Comparison of ENCODE assay signal across 1 cellular context in the genomic region with DNA sequence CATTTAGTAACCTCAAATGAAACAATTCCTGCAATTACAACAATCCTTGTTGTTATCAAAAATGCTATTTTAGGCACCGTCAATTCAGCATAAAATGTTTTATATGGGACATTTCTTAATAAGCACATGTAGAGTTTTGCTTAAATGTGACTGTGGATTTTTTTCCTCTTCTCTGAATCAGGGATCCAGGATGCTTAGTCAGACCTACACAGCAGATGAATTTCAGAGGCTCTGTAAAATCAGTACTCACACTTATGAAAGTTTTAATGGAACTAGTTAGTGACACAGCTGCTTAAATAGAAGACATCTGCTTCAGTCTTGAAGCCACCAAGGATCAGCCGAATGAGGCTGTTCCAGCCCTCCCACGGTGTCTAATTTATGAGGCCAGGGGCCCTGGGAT.
TF ChIP-seq lines count a peak whose summit lies in the region.

No MANE protein-coding gene starts in this region.

TF ChIP-seq in endothelial cell of umbilical vein, 7 proteins besides CTCF, POLR2A, EP300 and RAD21 (continued from another document):
- TF ChIP-seq, protein P1, sequence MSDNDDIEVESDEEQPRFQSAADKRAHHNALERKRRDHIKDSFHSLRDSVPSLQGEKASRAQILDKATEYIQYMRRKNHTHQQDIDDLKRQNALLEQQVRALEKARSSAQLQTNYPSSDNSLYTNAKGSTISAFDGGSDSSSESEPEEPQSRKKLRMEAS (IDR thresholded peaks at IDR 0.05; ENCODE audit: insufficient read depth, insufficient read length) = no peak
- no peak for TF ChIP-seq FOS (IDR thresholded peaks at IDR 0.05; ENCODE audit: borderline replicate concordance, insufficient read depth, low read length)
